ENCODE assay signal across 8 cellular contexts in the genomic region with DNA sequence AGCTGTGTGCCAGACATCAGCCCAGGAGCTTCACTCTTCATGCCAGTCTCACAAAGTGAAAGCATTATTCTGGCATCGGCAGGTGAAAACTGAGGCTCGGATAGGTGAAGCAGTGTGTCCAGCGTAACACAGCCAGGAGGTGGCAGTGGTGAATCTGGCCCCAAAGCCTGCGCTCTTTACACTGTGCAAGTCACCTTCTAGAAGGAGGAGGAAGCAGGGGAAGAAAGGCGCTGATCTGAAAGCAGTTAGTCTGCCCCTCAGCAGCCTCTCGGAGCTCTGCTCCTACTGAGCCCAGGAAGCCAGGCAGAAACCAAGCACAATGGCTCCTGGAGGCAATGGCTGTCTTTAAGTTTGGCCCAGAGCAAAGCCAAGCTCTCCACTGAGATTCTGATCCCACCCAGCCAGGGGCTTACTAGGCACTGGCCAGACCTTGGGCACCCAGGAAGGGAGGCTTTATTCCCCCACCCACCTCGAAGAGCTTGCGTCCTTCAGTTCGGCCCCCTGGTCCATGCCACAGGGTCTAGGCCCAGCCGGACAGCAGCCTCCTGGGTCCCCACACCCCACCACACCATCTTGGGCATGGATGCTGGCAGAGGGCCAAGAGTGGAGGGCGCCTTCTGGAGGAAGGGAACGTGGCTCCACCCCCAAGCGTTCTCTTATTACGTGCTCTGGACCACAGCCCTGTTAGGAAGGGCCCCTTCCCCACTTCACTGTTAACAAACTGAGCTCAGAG.
A peak's percentile ranks its signal among the peaks of the same experiment; 100 is the strongest.
DNase-seq lines count a peak whose midpoint lies in the region; ATAC-seq and TF ChIP-seq lines count a peak whose summit lies in the region.

No MANE protein-coding gene starts in this region.

- CTCF ChIA-PET in CD8-positive, alpha-beta memory T cell (lab: Charles Lee) = no interaction called here

- peaks cover 7 to 9% (median 9%) of the 10 kb centered on the region in 3 donors for H3K27me3 Mint-ChIP-seq in immature natural killer cell (ENCODE audit: low read depth in 3 of 3)
- H3K27me3 Mint-ChIP-seq in CD8-positive, alpha-beta memory T cell = peaks cover 7 to 30% of the 10 kb centered on the region in 2 donors

- H3K4me1 ChIP-seq in rectal smooth muscle tissue (ENCODE audit: control insufficient read depth, insufficient read depth, low read length) = no peaks in the 10 kb centered on the region
- H3K4me1 ChIP-seq in CD8-positive, alpha-beta memory T cell (ENCODE audit: insufficient read depth, low read length) = no peaks in the 10 kb centered on the region

- H3K4me3 ChIP-seq in dorsolateral prefrontal cortex = peak overlapping the region in 56 of 59 donors; percentile 0 to 64 (median 36)
- H3K4me3 ChIP-seq in rectal smooth muscle tissue (ENCODE audit: low read length) = peak overlapping the region; percentile 32
- no peak overlapping the region for H3K4me3 ChIP-seq in CD8-positive, alpha-beta memory T cell (ENCODE audit: low read length)

- no peaks in the 10 kb centered on the region for H3K36me3 ChIP-seq in rectal smooth muscle tissue (ENCODE audit: control insufficient read depth, insufficient read depth, low read length)
- no peaks in the 10 kb centered on the region for H3K36me3 ChIP-seq in CD8-positive, alpha-beta memory T cell (ENCODE audit: insufficient read depth, low read length)

- peak in 51 of 56 donors; percentile 3 to 66 (median 49) for TF ChIP-seq CTCF in dorsolateral prefrontal cortex (IDR thresholded peaks at IDR 0.05 in 54 of 56, conservative IDR thresholded peaks at IDR 0.05 in 2 of 56; ENCODE audit: low read depth in 1 of 56, partially characterized antibody in 56 of 56)

- POLR2A ChIA-PET in CD8-positive, alpha-beta memory T cell (lab: Charles Lee) = no interaction called here

- H3K9me3 Mint-ChIP-seq in immature natural killer cell = no peaks in the 10 kb centered on the region
- H3K9me3 Mint-ChIP-seq in CD8-positive, alpha-beta memory T cell = no peaks in the 10 kb centered on the region

- intact Hi-C loops in dorsolateral prefrontal cortex (cut with DNase I) = loop anchor here (2.0 to 5.0 kb wide), 4 partner anchors 80 to 475 kb away; a partner anchor contains a TSS

- H3K27ac ChIP-seq in dorsolateral prefrontal cortex (peak overlapping the region; percentile 78 to 99 (median 95)), rectal smooth muscle tissue (ENCODE audit: low read depth, low read length) (no peak overlapping the region)
- H3K27ac ChIP-seq in CD8-positive, alpha-beta memory T cell (ENCODE audit: low read depth, low read length) = no peak overlapping the region

- H3K9ac ChIP-seq in rectal smooth muscle tissue (ENCODE audit: low read length) = no peak overlapping the region

- no peaks in the 10 kb centered on the region for H3K36me3 Mint-ChIP-seq in immature natural killer cell
- H3K36me3 Mint-ChIP-seq in CD8-positive, alpha-beta memory T cell = no peaks in the 10 kb centered on the region

- no peak overlapping the region for H3K4me3 Mint-ChIP-seq in immature natural killer cell
- H3K4me3 Mint-ChIP-seq in CD8-positive, alpha-beta memory T cell = no peak overlapping the region

- no peaks in the 10 kb centered on the region for H3K4me1 Mint-ChIP-seq in immature natural killer cell
- H3K4me1 Mint-ChIP-seq in CD8-positive, alpha-beta memory T cell = peaks cover 0 to 4% (median 0%) of the 10 kb centered on the region in 3 donors

- DNase-seq in activated T-cell treated with anti-CD3 and anti-CD28 coated beads, Interleukin-2, amount 50 U/mL, for 48 hours = peak; percentile 27 to 30
- no peak for DNase-seq in activated T-cell treated with anti-CD3 and anti-CD28 coated beads, Interleukin-2, amount 50 U/mL, for 1 hour
- DNase-seq in NCI-H2029 (lab: John Stamatoyannopoulos, UW) (peak; percentile 31), dorsolateral prefrontal cortex (peak in 7 of 10 donors; percentile 2 to 73 (median 55)), immature natural killer cell (no peak)
- no peak for DNase-seq in CD8-positive, alpha-beta memory T cell

- H3K9me3 ChIP-seq in CD8-positive, alpha-beta memory T cell (ENCODE audit: low read length) = no peaks in the 10 kb centered on the region

- no peak overlapping the region for H3K27ac Mint-ChIP-seq in immature natural killer cell
- H3K27ac Mint-ChIP-seq in CD8-positive, alpha-beta memory T cell = peak overlapping the region in 1 of 8 donors; percentile 43

- peak; percentile 92 for ATAC-seq in GM21723 (IDR thresholded peaks at IDR 0.05; ENCODE audit: unreplicated experiment)

- H3K27me3 ChIP-seq in dorsolateral prefrontal cortex = no peaks in the 10 kb centered on the region
- H3K27me3 ChIP-seq in rectal smooth muscle tissue (ENCODE audit: control insufficient read depth, insufficient read depth, low read length) = peaks cover 6% of the 10 kb centered on the region
- no peaks in the 10 kb centered on the region for H3K27me3 ChIP-seq in CD8-positive, alpha-beta memory T cell (ENCODE audit: insufficient read depth, low read length, poor library complexity, severe bottlenecking)

Comparison
In these comparisons a context has a peak if more than half of its experiments do, and no peak if none do; other contexts are left out.
1. DNase-seq: peak in activated T-cell treated with anti-CD3 and anti-CD28 coated beads, Interleukin-2, amount 50 U/mL, for 48 hours (2 of 2), NCI-H2029 (single experiment) and dorsolateral prefrontal cortex (7 of 10); none in activated T-cell treated with anti-CD3 and anti-CD28 coated beads, Interleukin-2, amount 50 U/mL, for 1 hour (single experiment), immature natural killer cell (0 of 3) and CD8-positive, alpha-beta memory T cell (0 of 5).
2. H3K27ac ChIP-seq: peak in dorsolateral prefrontal cortex (59 of 59); none in rectal smooth muscle tissue (single experiment) and CD8-positive, alpha-beta memory T cell (single experiment).